ENCODE assay signal across 9 cellular contexts in genomic region chr7:115217373-115217772, GRCh38.
DNase-seq lines count a peak whose midpoint lies in the region; ATAC-seq and TF ChIP-seq lines count a peak whose summit lies in the region.
"Had no signal": no experiment of that assay in that cellular context is flagged by ENCODE, and none has a peak within 500 bp of the region (broad histone marks: within the 10 kb centered on the region; RNA-seq: fewer than 3 reads in every experiment).

No MANE protein-coding gene starts in this region.

- H3K4me1 Mint-ChIP-seq in CD14-positive monocyte: no peaks in the 10 kb centered on the region

- no peaks in the 10 kb centered on the region for H3K36me3 ChIP-seq in WERI-Rb-1

- no peak for DNase-seq in CD14-positive monocyte (ENCODE audit: low spot score)
- peak; percentile 18 for DNase-seq in RKO (ENCODE audit: low spot score)
- DNase-seq in foreskin keratinocyte: no peak
- no peak for DNase-seq in activated gamma-delta T cell treated with Interleukin-2 at 50 U/mL for 16 hours
- DNase-seq in WERI-Rb-1: no peak
- no peak for DNase-seq in iPS-NIHi11 (ENCODE audit: low spot score)
- DNase-seq in NCI-H510A (lab: John Stamatoyannopoulos, UW): no peak
- DNase-seq: NCI-H1694 treated with DMSO at 0.1 percent for 48 hours had no signal

- H3K27me3 Mint-ChIP-seq in CD14-positive monocyte (ENCODE audit: low read depth in 3 of 3): peaks cover 0 to 2% (median 2%) of the 10 kb centered on the region in 3 donors

- TF ChIP-seq CTCF in CD14-positive monocyte (IDR thresholded peaks at IDR 0.05): peak; percentile 40
- peak; percentile 55 for TF ChIP-seq CTCF in foreskin keratinocyte (conservative IDR thresholded peaks at IDR 0.05)
- no peak for TF ChIP-seq CTCF in WERI-Rb-1 (IDR thresholded peaks at IDR 0.05; ENCODE audit: low read depth, low read length)

- no peaks in the 10 kb centered on the region for H3K36me3 Mint-ChIP-seq in CD14-positive monocyte

- intact Hi-C loops in CD14-positive monocyte (cut with micrococcal nuclease): loop anchor here in 1 of 2 donors (10.0 kb wide), 1 partner anchor 353 kb away; no protein-coding TSS in a partner anchor

- H3K27ac ChIP-seq in foreskin keratinocyte: no peak overlapping the region
- no peak overlapping the region for H3K27ac ChIP-seq in WERI-Rb-1

- ATAC-seq in GM18870 (IDR thresholded peaks at IDR 0.05; ENCODE audit: unreplicated experiment): peak; percentile 58
- ATAC-seq in foreskin keratinocyte: no peak

- peaks cover 2% of the 10 kb centered on the region for H3K9me3 ChIP-seq in WERI-Rb-1 (ENCODE audit: severe bottlenecking)

- no peaks in the 10 kb centered on the region for H3K4me1 ChIP-seq in foreskin keratinocyte

- no peak overlapping the region for H3K27ac Mint-ChIP-seq in CD14-positive monocyte

- H3K4me3 Mint-ChIP-seq in CD14-positive monocyte: no peak overlapping the region

- no peak overlapping the region for H3K4me3 ChIP-seq in WERI-Rb-1 (ENCODE audit: low read depth, low read length)

- H3K27me3 ChIP-seq in foreskin keratinocyte (no peaks in the 10 kb centered on the region), WERI-Rb-1 (ENCODE audit: insufficient read depth, low read depth, severe bottlenecking) (no peaks in the 10 kb centered on the region)

- H3K9me3 Mint-ChIP-seq in CD14-positive monocyte: peaks cover 0 to 2% (median 0%) of the 10 kb centered on the region in 7 donors
